Comparison of ENCODE assay signal across 1 cellular context in the genomic region with DNA sequence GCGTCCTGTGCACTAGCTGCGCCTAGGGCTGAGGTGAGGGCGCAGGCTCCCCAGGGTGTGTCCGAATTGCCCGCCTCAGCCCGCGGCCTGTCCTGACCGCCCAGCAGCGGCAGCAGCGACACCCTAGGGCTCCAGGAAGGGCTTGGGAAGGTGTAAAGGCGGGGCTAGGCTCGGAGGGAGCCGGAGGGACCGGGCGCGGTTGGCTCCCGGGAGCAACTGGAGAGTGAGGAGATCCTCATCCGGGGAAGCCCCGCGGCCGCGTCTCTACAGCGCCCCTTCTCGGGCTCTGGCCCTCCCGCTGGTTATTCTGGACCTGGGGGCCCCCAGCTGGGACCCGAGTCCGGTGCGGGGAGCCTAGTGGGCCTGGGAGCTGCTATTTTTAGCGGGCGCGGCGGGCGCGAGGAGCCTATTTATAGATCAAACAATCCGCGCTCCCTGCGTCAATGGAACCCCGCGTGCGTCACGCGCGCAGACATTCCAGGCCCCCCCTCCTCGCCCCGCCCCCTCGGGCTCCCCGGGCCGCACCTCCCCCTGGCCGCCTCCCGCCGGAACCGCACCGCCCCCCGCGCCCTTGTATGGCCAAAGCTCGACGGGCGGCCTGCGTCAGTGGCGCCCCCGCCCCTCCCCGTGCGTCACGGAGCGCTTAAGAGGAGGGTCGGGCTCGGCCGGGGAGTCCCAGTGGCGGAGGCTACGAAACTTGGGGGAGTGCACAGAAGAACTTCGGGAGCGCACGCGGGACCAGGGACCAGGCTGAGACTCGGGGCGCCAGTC.
TF ChIP-seq lines count a peak whose summit lies in the region.

A gene (plus strand): TSS at position 672 of the 771 bp plus-strand sequence. CDS start 2,887 bp downstream, outside the sequence.

TF ChIP-seq in HepG2, 621 proteins besides CTCF, POLR2A, EP300 and RAD21 (continued from another document and continues in another):
- TF ChIP-seq, protein P1, sequence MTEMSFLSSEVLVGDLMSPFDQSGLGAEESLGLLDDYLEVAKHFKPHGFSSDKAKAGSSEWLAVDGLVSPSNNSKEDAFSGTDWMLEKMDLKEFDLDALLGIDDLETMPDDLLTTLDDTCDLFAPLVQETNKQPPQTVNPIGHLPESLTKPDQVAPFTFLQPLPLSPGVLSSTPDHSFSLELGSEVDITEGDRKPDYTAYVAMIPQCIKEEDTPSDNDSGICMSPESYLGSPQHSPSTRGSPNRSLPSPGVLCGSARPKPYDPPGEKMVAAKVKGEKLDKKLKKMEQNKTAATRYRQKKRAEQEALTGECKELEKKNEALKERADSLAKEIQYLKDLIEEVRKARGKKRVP (CRISPR knock-in tag; IDR thresholded peaks at IDR 0.05) = peak in 1 of 2 experiments; percentile 26; a peak in 1 of 4 replicates
- TF ChIP-seq SIX1 (CRISPR knock-in tag; IDR thresholded peaks at IDR 0.05; ENCODE audit: borderline replicate concordance) (no peak), ZFP1 (CRISPR knock-in tag; IDR thresholded peaks at IDR 0.05) (no peak), HNRNPUL1 (IDR thresholded peaks at IDR 0.05; ENCODE audit: low read depth, low read length) (no peak), MED8 (CRISPR knock-in tag; IDR thresholded peaks at IDR 0.05; ENCODE audit: insufficient replicate concordance) (peak; percentile 59), CCDC6 (CRISPR knock-in tag; IDR thresholded peaks at IDR 0.05) (no peak; the same call in 1 of the 2 replicates), ZNF33B (CRISPR knock-in tag; IDR thresholded peaks at IDR 0.05) (no peak), THAP11 (CRISPR knock-in tag; IDR thresholded peaks at IDR 0.05) (peak; percentile 45; the same call in 1 of the 2 replicates), PTBP1 (IDR thresholded peaks at IDR 0.05; ENCODE audit: low read depth, low read length, poor library complexity, severe bottlenecking) (peak; percentile 13), GTF3A (CRISPR knock-in tag; conservative IDR thresholded peaks at IDR 0.05) (no peak), ZNF768 (CRISPR knock-in tag; IDR thresholded peaks at IDR 0.05) (peak; percentile 6), SRSF9 (IDR thresholded peaks at IDR 0.05; ENCODE audit: borderline replicate concordance, insufficient read depth, low read depth, low read length, poor library complexity, severe bottlenecking) (no peak), GATAD2A (CRISPR knock-in tag; IDR thresholded peaks at IDR 0.05) (no peak), ZNF3 (CRISPR knock-in tag; IDR thresholded peaks at IDR 0.05) (no peak), LCORL (IDR thresholded peaks at IDR 0.05) (no peak), LCORL (CRISPR knock-in tag; IDR thresholded peaks at IDR 0.05) (peak; percentile 72), HDAC2 (CRISPR knock-in tag; IDR thresholded peaks at IDR 0.05) (peak; percentile 39), NFE2L1 (CRISPR knock-in tag; IDR thresholded peaks at IDR 0.05; ENCODE audit: borderline replicate concordance) (no peak), ZNF556 (CRISPR knock-in tag; IDR thresholded peaks at IDR 0.05; ENCODE audit: borderline replicate concordance) (peak; percentile 48; the same call in 1 of the 2 replicates), ZNF724P (CRISPR knock-in tag; IDR thresholded peaks at IDR 0.05; ENCODE audit: borderline replicate concordance) (peak; percentile 84), FOXK1 (CRISPR knock-in tag; IDR thresholded peaks at IDR 0.05; ENCODE audit: borderline replicate concordance, low read depth) (peak; percentile 29; the same call in 1 of the 2 replicates)
- TF ChIP-seq, protein P2, sequence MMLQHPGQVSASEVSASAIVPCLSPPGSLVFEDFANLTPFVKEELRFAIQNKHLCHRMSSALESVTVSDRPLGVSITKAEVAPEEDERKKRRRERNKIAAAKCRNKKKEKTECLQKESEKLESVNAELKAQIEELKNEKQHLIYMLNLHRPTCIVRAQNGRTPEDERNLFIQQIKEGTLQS (CRISPR knock-in tag; IDR thresholded peaks at IDR 0.05) = no peak
- TF ChIP-seq, protein P3, sequence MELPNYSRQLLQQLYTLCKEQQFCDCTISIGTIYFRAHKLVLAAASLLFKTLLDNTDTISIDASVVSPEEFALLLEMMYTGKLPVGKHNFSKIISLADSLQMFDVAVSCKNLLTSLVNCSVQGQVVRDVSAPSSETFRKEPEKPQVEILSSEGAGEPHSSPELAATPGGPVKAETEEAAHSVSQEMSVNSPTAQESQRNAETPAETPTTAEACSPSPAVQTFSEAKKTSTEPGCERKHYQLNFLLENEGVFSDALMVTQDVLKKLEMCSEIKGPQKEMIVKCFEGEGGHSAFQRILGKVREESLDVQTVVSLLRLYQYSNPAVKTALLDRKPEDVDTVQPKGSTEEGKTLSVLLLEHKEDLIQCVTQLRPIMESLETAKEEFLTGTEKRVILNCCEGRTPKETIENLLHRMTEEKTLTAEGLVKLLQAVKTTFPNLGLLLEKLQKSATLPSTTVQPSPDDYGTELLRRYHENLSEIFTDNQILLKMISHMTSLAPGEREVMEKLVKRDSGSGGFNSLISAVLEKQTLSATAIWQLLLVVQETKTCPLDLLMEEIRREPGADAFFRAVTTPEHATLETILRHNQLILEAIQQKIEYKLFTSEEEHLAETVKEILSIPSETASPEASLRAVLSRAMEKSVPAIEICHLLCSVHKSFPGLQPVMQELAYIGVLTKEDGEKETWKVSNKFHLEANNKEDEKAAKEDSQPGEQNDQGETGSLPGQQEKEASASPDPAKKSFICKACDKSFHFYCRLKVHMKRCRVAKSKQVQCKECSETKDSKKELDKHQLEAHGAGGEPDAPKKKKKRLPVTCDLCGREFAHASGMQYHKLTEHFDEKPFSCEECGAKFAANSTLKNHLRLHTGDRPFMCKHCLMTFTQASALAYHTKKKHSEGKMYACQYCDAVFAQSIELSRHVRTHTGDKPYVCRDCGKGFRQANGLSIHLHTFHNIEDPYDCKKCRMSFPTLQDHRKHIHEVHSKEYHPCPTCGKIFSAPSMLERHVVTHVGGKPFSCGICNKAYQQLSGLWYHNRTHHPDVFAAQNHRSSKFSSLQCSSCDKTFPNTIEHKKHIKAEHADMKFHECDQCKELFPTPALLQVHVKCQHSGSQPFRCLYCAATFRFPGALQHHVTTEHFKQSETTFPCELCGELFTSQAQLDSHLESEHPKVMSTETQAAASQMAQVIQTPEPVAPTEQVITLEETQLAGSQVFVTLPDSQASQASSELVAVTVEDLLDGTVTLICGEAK (IDR thresholded peaks at IDR 0.05) = no peak
- TF ChIP-seq, protein P3 (CRISPR knock-in tag; IDR thresholded peaks at IDR 0.05) = no peak; the same call in 1 of the 2 replicates
- TF ChIP-seq, protein P4, sequence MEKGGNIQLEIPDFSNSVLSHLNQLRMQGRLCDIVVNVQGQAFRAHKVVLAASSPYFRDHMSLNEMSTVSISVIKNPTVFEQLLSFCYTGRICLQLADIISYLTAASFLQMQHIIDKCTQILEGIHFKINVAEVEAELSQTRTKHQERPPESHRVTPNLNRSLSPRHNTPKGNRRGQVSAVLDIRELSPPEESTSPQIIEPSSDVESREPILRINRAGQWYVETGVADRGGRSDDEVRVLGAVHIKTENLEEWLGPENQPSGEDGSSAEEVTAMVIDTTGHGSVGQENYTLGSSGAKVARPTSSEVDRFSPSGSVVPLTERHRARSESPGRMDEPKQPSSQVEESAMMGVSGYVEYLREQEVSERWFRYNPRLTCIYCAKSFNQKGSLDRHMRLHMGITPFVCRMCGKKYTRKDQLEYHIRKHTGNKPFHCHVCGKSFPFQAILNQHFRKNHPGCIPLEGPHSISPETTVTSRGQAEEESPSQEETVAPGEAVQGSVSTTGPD (CRISPR knock-in tag; IDR thresholded peaks at IDR 0.05) = no peak
- TF ChIP-seq, protein P5, sequence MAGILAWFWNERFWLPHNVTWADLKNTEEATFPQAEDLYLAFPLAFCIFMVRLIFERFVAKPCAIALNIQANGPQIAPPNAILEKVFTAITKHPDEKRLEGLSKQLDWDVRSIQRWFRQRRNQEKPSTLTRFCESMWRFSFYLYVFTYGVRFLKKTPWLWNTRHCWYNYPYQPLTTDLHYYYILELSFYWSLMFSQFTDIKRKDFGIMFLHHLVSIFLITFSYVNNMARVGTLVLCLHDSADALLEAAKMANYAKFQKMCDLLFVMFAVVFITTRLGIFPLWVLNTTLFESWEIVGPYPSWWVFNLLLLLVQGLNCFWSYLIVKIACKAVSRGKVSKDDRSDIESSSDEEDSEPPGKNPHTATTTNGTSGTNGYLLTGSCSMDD (CRISPR knock-in tag; IDR thresholded peaks at IDR 0.05) = no peak
- TF ChIP-seq, protein P6, sequence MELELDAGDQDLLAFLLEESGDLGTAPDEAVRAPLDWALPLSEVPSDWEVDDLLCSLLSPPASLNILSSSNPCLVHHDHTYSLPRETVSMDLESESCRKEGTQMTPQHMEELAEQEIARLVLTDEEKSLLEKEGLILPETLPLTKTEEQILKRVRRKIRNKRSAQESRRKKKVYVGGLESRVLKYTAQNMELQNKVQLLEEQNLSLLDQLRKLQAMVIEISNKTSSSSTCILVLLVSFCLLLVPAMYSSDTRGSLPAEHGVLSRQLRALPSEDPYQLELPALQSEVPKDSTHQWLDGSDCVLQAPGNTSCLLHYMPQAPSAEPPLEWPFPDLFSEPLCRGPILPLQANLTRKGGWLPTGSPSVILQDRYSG (CRISPR knock-in tag; IDR thresholded peaks at IDR 0.05) = no peak
- TF ChIP-seq, protein P7, sequence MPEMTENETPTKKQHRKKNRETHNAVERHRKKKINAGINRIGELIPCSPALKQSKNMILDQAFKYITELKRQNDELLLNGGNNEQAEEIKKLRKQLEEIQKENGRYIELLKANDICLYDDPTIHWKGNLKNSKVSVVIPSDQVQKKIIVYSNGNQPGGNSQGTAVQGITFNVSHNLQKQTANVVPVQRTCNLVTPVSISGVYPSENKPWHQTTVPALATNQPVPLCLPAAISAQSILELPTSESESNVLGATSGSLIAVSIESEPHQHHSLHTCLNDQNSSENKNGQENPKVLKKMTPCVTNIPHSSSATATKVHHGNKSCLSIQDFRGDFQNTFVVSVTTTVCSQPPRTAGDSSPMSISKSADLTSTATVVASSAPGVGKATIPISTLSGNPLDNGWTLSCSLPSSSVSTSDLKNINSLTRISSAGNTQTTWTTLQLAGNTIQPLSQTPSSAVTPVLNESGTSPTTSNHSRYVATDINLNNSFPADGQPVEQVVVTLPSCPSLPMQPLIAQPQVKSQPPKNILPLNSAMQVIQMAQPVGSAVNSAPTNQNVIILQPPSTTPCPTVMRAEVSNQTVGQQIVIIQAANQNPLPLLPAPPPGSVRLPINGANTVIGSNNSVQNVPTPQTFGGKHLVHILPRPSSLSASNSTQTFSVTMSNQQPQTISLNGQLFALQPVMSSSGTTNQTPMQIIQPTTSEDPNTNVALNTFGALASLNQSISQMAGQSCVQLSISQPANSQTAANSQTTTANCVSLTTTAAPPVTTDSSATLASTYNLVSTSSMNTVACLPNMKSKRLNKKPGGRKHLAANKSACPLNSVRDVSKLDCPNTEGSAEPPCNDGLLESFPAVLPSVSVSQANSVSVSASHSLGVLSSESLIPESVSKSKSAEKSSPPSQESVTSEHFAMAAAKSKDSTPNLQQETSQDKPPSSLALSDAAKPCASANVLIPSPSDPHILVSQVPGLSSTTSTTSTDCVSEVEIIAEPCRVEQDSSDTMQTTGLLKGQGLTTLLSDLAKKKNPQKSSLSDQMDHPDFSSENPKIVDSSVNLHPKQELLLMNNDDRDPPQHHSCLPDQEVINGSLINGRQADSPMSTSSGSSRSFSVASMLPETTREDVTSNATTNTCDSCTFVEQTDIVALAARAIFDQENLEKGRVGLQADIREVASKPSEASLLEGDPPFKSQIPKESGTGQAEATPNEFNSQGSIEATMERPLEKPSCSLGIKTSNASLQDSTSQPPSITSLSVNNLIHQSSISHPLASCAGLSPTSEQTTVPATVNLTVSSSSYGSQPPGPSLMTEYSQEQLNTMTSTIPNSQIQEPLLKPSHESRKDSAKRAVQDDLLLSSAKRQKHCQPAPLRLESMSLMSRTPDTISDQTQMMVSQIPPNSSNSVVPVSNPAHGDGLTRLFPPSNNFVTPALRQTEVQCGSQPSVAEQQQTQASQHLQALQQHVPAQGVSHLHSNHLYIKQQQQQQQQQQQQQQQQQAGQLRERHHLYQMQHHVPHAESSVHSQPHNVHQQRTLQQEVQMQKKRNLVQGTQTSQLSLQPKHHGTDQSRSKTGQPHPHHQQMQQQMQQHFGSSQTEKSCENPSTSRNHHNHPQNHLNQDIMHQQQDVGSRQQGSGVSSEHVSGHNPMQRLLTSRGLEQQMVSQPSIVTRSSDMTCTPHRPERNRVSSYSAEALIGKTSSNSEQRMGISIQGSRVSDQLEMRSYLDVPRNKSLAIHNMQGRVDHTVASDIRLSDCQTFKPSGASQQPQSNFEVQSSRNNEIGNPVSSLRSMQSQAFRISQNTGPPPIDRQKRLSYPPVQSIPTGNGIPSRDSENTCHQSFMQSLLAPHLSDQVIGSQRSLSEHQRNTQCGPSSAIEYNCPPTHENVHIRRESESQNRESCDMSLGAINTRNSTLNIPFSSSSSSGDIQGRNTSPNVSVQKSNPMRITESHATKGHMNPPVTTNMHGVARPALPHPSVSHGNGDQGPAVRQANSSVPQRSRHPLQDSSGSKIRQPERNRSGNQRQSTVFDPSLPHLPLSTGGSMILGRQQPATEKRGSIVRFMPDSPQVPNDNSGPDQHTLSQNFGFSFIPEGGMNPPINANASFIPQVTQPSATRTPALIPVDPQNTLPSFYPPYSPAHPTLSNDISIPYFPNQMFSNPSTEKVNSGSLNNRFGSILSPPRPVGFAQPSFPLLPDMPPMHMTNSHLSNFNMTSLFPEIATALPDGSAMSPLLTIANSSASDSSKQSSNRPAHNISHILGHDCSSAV (CRISPR knock-in tag; IDR thresholded peaks at IDR 0.05; ENCODE audit: borderline replicate concordance) = no peak
- TF ChIP-seq, protein P8, sequence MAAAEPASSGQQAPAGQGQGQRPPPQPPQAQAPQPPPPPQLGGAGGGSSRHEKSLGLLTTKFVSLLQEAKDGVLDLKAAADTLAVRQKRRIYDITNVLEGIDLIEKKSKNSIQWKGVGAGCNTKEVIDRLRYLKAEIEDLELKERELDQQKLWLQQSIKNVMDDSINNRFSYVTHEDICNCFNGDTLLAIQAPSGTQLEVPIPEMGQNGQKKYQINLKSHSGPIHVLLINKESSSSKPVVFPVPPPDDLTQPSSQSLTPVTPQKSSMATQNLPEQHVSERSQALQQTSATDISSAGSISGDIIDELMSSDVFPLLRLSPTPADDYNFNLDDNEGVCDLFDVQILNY (CRISPR knock-in tag; conservative IDR thresholded peaks at IDR 0.05) = no peak
